Comparison of ENCODE assay signal across 8 cellular contexts in genomic region chr5:175657593-175658271, GRCh38.
A peak's percentile ranks its signal among the peaks of the same experiment; 100 is the strongest.
DNase-seq lines count a peak whose midpoint lies in the region; ATAC-seq and TF ChIP-seq lines count a peak whose summit lies in the region.

Gene HRH2 (plus strand): TSS chr5:175658071. CDS start chr5:175683234, 25,163 bp downstream.

- peaks cover 82% of the 10 kb centered on the region for H3K27me3 ChIP-seq in RWPE2 (ENCODE audit: insufficient read depth, poor library complexity, severe bottlenecking)
- peaks cover 33% of the 10 kb centered on the region for H3K27me3 ChIP-seq in adipocyte (replicated peaks; ENCODE audit: control insufficient read depth, insufficient read depth, low read length)

- ATAC-seq in RWPE2 (ENCODE audit: low read depth) (0 out of 3 replicates have a peak, but pooled peaks have one; percentile 26), HG03457 (IDR thresholded peaks at IDR 0.05; ENCODE audit: unreplicated experiment) (no peak), HG03521 (IDR thresholded peaks at IDR 0.05; ENCODE audit: unreplicated experiment) (no peak)

- H3K9me3 ChIP-seq in RWPE2 (ENCODE audit: severe bottlenecking) (no peaks in the 10 kb centered on the region), adipocyte (ENCODE audit: control insufficient read depth, low read length) (no peaks in the 10 kb centered on the region)

- H3K9ac ChIP-seq in adipocyte (ENCODE audit: low read length): no peak within 1 kb of the TSS

- H3K36me3 ChIP-seq in RWPE2 (ENCODE audit: low read depth): no peaks in the 10 kb centered on the region
- H3K36me3 ChIP-seq in adipocyte (ENCODE audit: control insufficient read depth, insufficient read depth, low read length, severe bottlenecking): no peaks in the 10 kb centered on the region

- no peaks in the 10 kb centered on the region for H3K4me1 ChIP-seq in RWPE2 (ENCODE audit: insufficient read depth, poor library complexity, severe bottlenecking)
- H3K4me1 ChIP-seq in adipocyte (ENCODE audit: control insufficient read depth, insufficient read depth, low read length): no peaks in the 10 kb centered on the region

- no peak for DNase-seq in RWPE2 (ENCODE audit: low spot score)
- peak; percentile 2 for DNase-seq in adipocyte (ENCODE audit: low read depth)
- peak; percentile 64 for DNase-seq in islet precursor cell
- peak; percentile 81 for DNase-seq in stimulated activated CD4-positive, alpha-beta T cell treated with anti-CD3 and anti-CD28 coated beads, Interleukin-15, amount 100 ng/mL, for 24 hours
- DNase-seq in AG08395 (ENCODE audit: low spot score): no peak

- TF ChIP-seq CTCF in RWPE2 (IDR thresholded peaks at IDR 0.05; ENCODE audit: poor library complexity, severe bottlenecking): no peak

- H3K4me3 ChIP-seq in GM08714 (ENCODE audit: low read length) (peak within 1 kb of the TSS; percentile 20; the same call in 1 of the 2 replicates), RWPE2 (ENCODE audit: severe bottlenecking) (peak within 1 kb of the TSS; percentile 11), adipocyte (ENCODE audit: low read length) (peak within 1 kb of the TSS; percentile 58)

- H3K27ac ChIP-seq in RWPE2 (ENCODE audit: poor library complexity, severe bottlenecking): no peak within 1 kb of the TSS

Comparison
In these comparisons a context has a peak if more than half of its experiments do, and no peak if none do; other contexts are left out.
1. DNase-seq: peak in adipocyte (single experiment), islet precursor cell (single experiment) and stimulated activated CD4-positive, alpha-beta T cell treated with anti-CD3 and anti-CD28 coated beads, Interleukin-15, amount 100 ng/mL, for 24 hours (single experiment); none in RWPE2 (single experiment) and AG08395 (single experiment).
2. Peak in every context shown above with its lines, with median percentiles within 50 percentile points of each other: H3K4me3 ChIP-seq.